Comparison of ENCODE assay signal across 19 cellular contexts in the genomic region with DNA sequence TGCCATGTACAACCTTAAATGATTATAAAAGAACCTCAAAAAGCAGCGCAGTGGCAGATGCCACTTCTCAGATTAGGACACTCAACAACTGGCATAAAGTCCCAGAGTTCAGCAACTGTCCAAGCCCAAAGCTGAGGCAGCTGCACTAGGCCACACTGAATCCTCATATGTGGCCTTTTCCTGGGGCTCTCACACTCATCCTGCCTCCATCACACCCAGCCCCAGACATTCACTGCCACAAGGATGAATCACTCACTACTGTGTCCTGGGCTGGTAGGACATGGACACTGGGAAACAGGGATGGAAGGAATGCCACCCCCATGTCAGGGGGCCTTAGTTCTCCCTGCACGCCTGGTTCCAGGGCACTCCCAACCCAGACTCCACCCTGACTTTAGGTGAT.
"Had no signal": no experiment of that assay in that cellular context is flagged by ENCODE, and none has a peak within 500 bp of the region (broad histone marks: within the 10 kb centered on the region; RNA-seq: fewer than 3 reads in every experiment).

No MANE protein-coding gene starts in this region.

- H3K9me3 ChIP-seq: esophagus muscularis mucosa, pancreas, sigmoid colon, thyroid gland had no signal

- H3K4me1 Mint-ChIP-seq: central memory CD8-positive, alpha-beta T cell; stimulated activated memory B cell treated with anti-CD40 and anti-IgM and Interleukin-4, amounts not matched to agents 10 μg/mL and 1 μg/mL and 100 μg/mL, for 72 hours had no signal

- H3K27me3 ChIP-seq: esophagus muscularis mucosa, pancreas, sigmoid colon, thyroid gland had no signal

- H3K4me3 ChIP-seq: esophagus muscularis mucosa, pancreas, sigmoid colon, thyroid gland had no signal

- H3K4me3 Mint-ChIP-seq: activated CD8-positive, alpha-beta T cell treated with anti-CD3 and anti-CD28 coated beads for 36 hours; activated T-cell treated with anti-CD3 and anti-CD28 coated beads, Interleukin-2, amount 50 U/mL, for 4 hours; brain; central memory CD8-positive, alpha-beta T cell; neural crest cell; stimulated activated memory B cell treated with anti-CD40 and anti-IgM and Interleukin-4, amounts not matched to agents 10 μg/mL and 1 μg/mL and 100 μg/mL, for 72 hours; T-helper 1 cell treated with Interleukin-12 subunit alpha and Interleukin-12 subunit beta and Interleukin-4 antibody, amounts not matched to agents 30 μg/mL and 1 μg/mL, for 36 hours had no signal

- H3K27ac Mint-ChIP-seq: activated CD8-positive, alpha-beta T cell treated with anti-CD3 and anti-CD28 coated beads for 36 hours; activated naive CD4-positive, alpha-beta T cell treated with anti-CD3 and anti-CD28 coated beads, Interleukin-2, amount 50 U/mL, for 72 hours; stimulated activated memory B cell treated with anti-CD40 and anti-IgM and Interleukin-4, amounts not matched to agents 10 μg/mL and 1 μg/mL and 100 μg/mL, for 72 hours; T-helper 1 cell treated with Interleukin-12 subunit alpha and Interleukin-12 subunit beta and Interleukin-4 antibody, amounts not matched to agents 30 μg/mL and 1 μg/mL, for 36 hours had no signal

- H3K4me1 ChIP-seq: pancreas had no signal

- H3K27ac ChIP-seq: esophagus muscularis mucosa, pancreas, sigmoid colon, thyroid gland had no signal

- H3K9me3 Mint-ChIP-seq: activated CD8-positive, alpha-beta T cell treated with anti-CD3 and anti-CD28 coated beads for 36 hours; brain; stimulated activated memory B cell treated with anti-CD40 and anti-IgM and Interleukin-4, amounts not matched to agents 10 μg/mL and 1 μg/mL and 100 μg/mL, for 72 hours; T-helper 1 cell treated with Interleukin-12 subunit alpha and Interleukin-12 subunit beta and Interleukin-4 antibody, amounts not matched to agents 30 μg/mL and 1 μg/mL, for 36 hours had no signal

- H3K36me3 ChIP-seq: esophagus muscularis mucosa, pancreas, sigmoid colon, thyroid gland had no signal

- DNase-seq: activated CD4-positive, alpha-beta T cell treated with anti-CD3 and anti-CD28 coated beads for 4 hours; activated CD8-positive, alpha-beta T cell treated with anti-CD3 and anti-CD28 coated beads for 36 hours; activated effector memory CD4-positive, alpha-beta T cell treated with anti-CD3 and anti-CD28 coated beads, Interleukin-2, amount 50 U/mL, for 16 hours; activated T-cell treated with anti-CD3 and anti-CD28 coated beads, Interleukin-2, amount 50 U/mL, for 4 hours; amniotic stem cell; cortex of kidney; effector CD4-positive, alpha-beta T cell; kidney glomerular epithelial cell; pancreas; sigmoid colon; stimulated activated CD4-positive, alpha-beta T cell treated with anti-CD3 and anti-CD28 coated beads, Interleukin-2, amount 100 ng/mL, for 48 hours; thyroid gland had no signal

- H3K36me3 Mint-ChIP-seq: brain; stimulated activated memory B cell treated with anti-CD40 and anti-IgM and Interleukin-4, amounts not matched to agents 10 μg/mL and 1 μg/mL and 100 μg/mL, for 72 hours had no signal

- H3K27me3 Mint-ChIP-seq: activated CD8-positive, alpha-beta T cell treated with anti-CD3 and anti-CD28 coated beads for 36 hours; brain; central memory CD8-positive, alpha-beta T cell had no signal
